8 cellular contexts compared by ENCODE assay signal in genomic region chr1:84847253-84848247, GRCh38. TPM values are rescaled to one million over a fixed set of nuclear protein-coding genes. Genes with fewer than 3 reads are reported as not detected.
DNase-seq lines count a peak whose midpoint lies in the region; ATAC-seq and TF ChIP-seq lines count a peak whose summit lies in the region.

No MANE protein-coding gene starts in this region.

- peaks cover 6 to 11% of the 10 kb centered on the region in 2 donors for H3K4me1 ChIP-seq in left lung

- H3K9me3 ChIP-seq in left lung = no peaks in the 10 kb centered on the region

- peak; percentile 84 for ATAC-seq in HG03442 (IDR thresholded peaks at IDR 0.05; ENCODE audit: unreplicated experiment)
- peak; percentile 84 for ATAC-seq in left lung
- ATAC-seq in HG03354 (IDR thresholded peaks at IDR 0.05; ENCODE audit: poor library complexity, severe bottlenecking, unreplicated experiment) = no peak
- ATAC-seq in HG03139 (IDR thresholded peaks at IDR 0.05; ENCODE audit: unreplicated experiment) = no peak

- no peaks in the 10 kb centered on the region for H3K27me3 ChIP-seq in left lung

- H3K27ac ChIP-seq in left lung = no peak overlapping the region

- intact Hi-C loops in left lung (cut with DNase I) = no loop called here

- DNase-seq in Daoy (ENCODE audit: low read depth) (peak; percentile 100), NCI-H774 (lab: John Stamatoyannopoulos, UW) (peak; percentile 89), cardiac fibroblast (ENCODE audit: low read depth in 2 of 2) (peak; percentile 98 to 99), left lung (peak; percentile 80 to 89), ureter (ENCODE audit: low spot score) (peak; percentile 89)

- TF ChIP-seq CTCF in cardiac fibroblast (IDR thresholded peaks at IDR 0.05; ENCODE audit: low read depth, low read length) (no peak), left lung (IDR thresholded peaks at IDR 0.05) (no peak)

- H3K4me3 ChIP-seq in cardiac fibroblast (replicated peaks in 1 of 2; ENCODE audit: low read depth in 2 of 2, low read length in 2 of 2) (no peak overlapping the region), left lung (no peak overlapping the region)

- H3K36me3 ChIP-seq in left lung = no peaks in the 10 kb centered on the region

RNA-seq across cellular contexts. Expression of gene LPAR3, which starts 45.5 kb away (rescaled TPM):
- 0.91 and 1.4 TPM in 2 replicates for total RNA-seq in Daoy (2014; rRNA removed; shearing (Covaris generic))
- 1 to 10 TPM in 1 of 2 donors, under 1 TPM in 1; 0.32 to 2.7 TPM for total RNA-seq in left lung
- total RNA-seq in ureter = 20.8 TPM

Comparison
In these comparisons a context has a peak if more than half of its experiments do, and no peak if none do; other contexts are left out.
1. ATAC-seq: peak in HG03442 (single experiment) and left lung (single experiment); none in HG03354 (single experiment) and HG03139 (single experiment).
2. Peak in every context shown above with its lines, with median percentiles within 50 percentile points of each other: DNase-seq.